ENCODE assay signal across 18 cellular contexts in genomic region chr5:160270704-160271103, GRCh38. TPM values are rescaled to one million over a fixed set of nuclear protein-coding genes. Genes with fewer than 3 reads are reported as not detected.
DNase-seq lines count a peak whose midpoint lies in the region; ATAC-seq and TF ChIP-seq lines count a peak whose summit lies in the region.
"Had no signal": no experiment of that assay in that cellular context is flagged by ENCODE, and none has a peak within 500 bp of the region (broad histone marks: within the 10 kb centered on the region; RNA-seq: fewer than 3 reads in every experiment).

No MANE protein-coding gene starts in this region.

- no peak overlapping the region for H3K9ac ChIP-seq in endodermal cell (ENCODE audit: extremely low read depth, low read length, poor library complexity, severe bottlenecking)

- WGBS in endodermal cell (ENCODE audit: insufficient coverage in 1 of 2, insufficient read length in 1 of 2), 2 experiments: 90 to 91% methylated on average over 4 of the region's 4 CpGs

- H3K27me3 ChIP-seq in left ventricle myocardium inferior (ENCODE audit: low read depth): no peaks in the 10 kb centered on the region
- no peaks in the 10 kb centered on the region for H3K27me3 ChIP-seq in endodermal cell (ENCODE audit: control insufficient read depth, insufficient read depth, low read length, poor library complexity, severe bottlenecking)
- H3K27me3 ChIP-seq in upper lobe of right lung: no peaks in the 10 kb centered on the region
- H3K27me3 ChIP-seq: gastrocnemius medialis, tibial artery had no signal

- H3K4me3 Mint-ChIP-seq in endodermal cell: no peak overlapping the region
- H3K4me3 Mint-ChIP-seq in mesothelial cell of epicardium: no peak overlapping the region
- H3K4me3 Mint-ChIP-seq: activated CD8-positive, alpha-beta T cell treated with anti-CD3 and anti-CD28 coated beads for 36 hours; CD4-positive, CD25-positive, alpha-beta regulatory T cell had no signal

- no peaks in the 10 kb centered on the region for H3K9me3 ChIP-seq in left ventricle myocardium inferior (replicated peaks)
- no peaks in the 10 kb centered on the region for H3K9me3 ChIP-seq in endodermal cell (ENCODE audit: control insufficient read depth, low read length)
- no peaks in the 10 kb centered on the region for H3K9me3 ChIP-seq in upper lobe of right lung
- H3K9me3 ChIP-seq: A549, gastrocnemius medialis, tibial artery had no signal

- intact Hi-C loops in left ventricle myocardium inferior (cut with micrococcal nuclease): no loop called here
- intact Hi-C loops in left ventricle myocardium superior (cut with micrococcal nuclease): no loop called here
- intact Hi-C loops in upper lobe of right lung (cut with DNase I): no loop called here

- DNase-seq in left ventricle myocardium inferior (no peak), left ventricle myocardium superior (no peak), endodermal cell (no peak), mesothelial cell of epicardium (ENCODE audit: low spot score in 2 of 2, unreplicated experiment in 2 of 2) (no peak), upper lobe of right lung (no peak), NCI-H128 (lab: John Stamatoyannopoulos, UW; ENCODE audit: unreplicated experiment) (no peak)
- no peak for DNase-seq in activated CD4-positive, alpha-beta T cell treated with anti-CD3 and anti-CD28 coated beads for 1 hour
- DNase-seq: gastrocnemius medialis; nucleus accumbens; stimulated activated CD4-positive, alpha-beta T cell treated with anti-CD3 and anti-CD28 coated beads, Interleukin-4, amount 100 ng/mL, for 4 hours; SW 1271; tibial artery had no signal

- TF ChIP-seq CTCF in left ventricle myocardium inferior (IDR thresholded peaks at IDR 0.05; ENCODE audit: borderline replicate concordance) (no peak), endodermal cell (conservative IDR thresholded peaks at IDR 0.05) (no peak), mesothelial cell of epicardium (IDR thresholded peaks at IDR 0.05; ENCODE audit: unreplicated experiment) (no peak), upper lobe of right lung (IDR thresholded peaks at IDR 0.05) (no peak)

- H3K27ac Mint-ChIP-seq in endodermal cell (peak overlapping the region; percentile 38), mesothelial cell of epicardium (peak overlapping the region; percentile 95)
- H3K27ac Mint-ChIP-seq: CD4-positive, CD25-positive, alpha-beta regulatory T cell had no signal

- H3K4me1 ChIP-seq in left ventricle myocardium inferior (peaks cover 45% of the 10 kb centered on the region), endodermal cell (ENCODE audit: control insufficient read depth, insufficient read depth, low read length) (no peaks in the 10 kb centered on the region), upper lobe of right lung (peaks cover 40% of the 10 kb centered on the region)
- H3K4me1 ChIP-seq: A549, tibial artery had no signal

- H3K4me3 ChIP-seq in left ventricle myocardium inferior: no peak overlapping the region
- no peak overlapping the region for H3K4me3 ChIP-seq in endodermal cell (ENCODE audit: low read length)
- no peak overlapping the region for H3K4me3 ChIP-seq in upper lobe of right lung
- H3K4me3 ChIP-seq: A549, gastrocnemius medialis, tibial artery had no signal

- H3K36me3 Mint-ChIP-seq in endodermal cell (ENCODE audit: low read depth) (peaks cover 20% of the 10 kb centered on the region), mesothelial cell of epicardium (peaks cover 7% of the 10 kb centered on the region)
- H3K36me3 Mint-ChIP-seq: CD4-positive, CD25-positive, alpha-beta regulatory T cell had no signal

- H3K36me3 ChIP-seq in left ventricle myocardium inferior: no peaks in the 10 kb centered on the region
- no peaks in the 10 kb centered on the region for H3K36me3 ChIP-seq in endodermal cell (ENCODE audit: control insufficient read depth, insufficient read depth, low read length)
- no peaks in the 10 kb centered on the region for H3K36me3 ChIP-seq in upper lobe of right lung
- H3K36me3 ChIP-seq: gastrocnemius medialis, tibial artery had no signal

- ATAC-seq in left ventricle myocardium superior (no peak), upper lobe of right lung (peak; percentile 31), GM21528 (IDR thresholded peaks at IDR 0.05; ENCODE audit: low FRiP score, unreplicated experiment) (no peak)
- ATAC-seq: A549, gastrocnemius medialis had no signal

- no peaks in the 10 kb centered on the region for H3K27me3 Mint-ChIP-seq in endodermal cell (ENCODE audit: insufficient read depth)
- no peaks in the 10 kb centered on the region for H3K27me3 Mint-ChIP-seq in mesothelial cell of epicardium (ENCODE audit: low read depth)
- H3K27me3 Mint-ChIP-seq: activated CD8-positive, alpha-beta T cell treated with anti-CD3 and anti-CD28 coated beads for 36 hours had no signal

- H3K4me1 Mint-ChIP-seq in endodermal cell (peaks cover 36% of the 10 kb centered on the region), mesothelial cell of epicardium (peaks cover 21% of the 10 kb centered on the region)
- H3K4me1 Mint-ChIP-seq: CD4-positive, CD25-positive, alpha-beta regulatory T cell had no signal

- H3K9me3 Mint-ChIP-seq in endodermal cell: no peaks in the 10 kb centered on the region
- no peaks in the 10 kb centered on the region for H3K9me3 Mint-ChIP-seq in mesothelial cell of epicardium
- H3K9me3 Mint-ChIP-seq: activated CD8-positive, alpha-beta T cell treated with anti-CD3 and anti-CD28 coated beads for 36 hours; CD4-positive, CD25-positive, alpha-beta regulatory T cell had no signal

- H3K27ac ChIP-seq in left ventricle myocardium inferior (replicated peaks) (peak overlapping the region; percentile 79), endodermal cell (ENCODE audit: low read depth, low read length) (no peak overlapping the region), upper lobe of right lung (peak overlapping the region; percentile 66)
- H3K27ac ChIP-seq: A549, gastrocnemius medialis, tibial artery had no signal

RNA-seq across cellular contexts. Expression of gene FABP6, which starts 41.4 kb away (rescaled TPM):
- total RNA-seq in left ventricle myocardium inferior (1.6 TPM), left ventricle myocardium superior (3.3 TPM), endodermal cell (1 to 10 TPM in 1 of 2 donors, under 1 TPM in 1; 0.37 to 1.9 TPM), mesothelial cell of epicardium (not detected in 3 replicates), upper lobe of right lung (not detected)
- polyA plus RNA-seq in endodermal cell (2013, experiment 1 of 2): 1.1 TPM
- polyA plus RNA-seq in endodermal cell (2013, experiment 2 of 2): not detected
- total RNA-seq: activated CD8-positive, alpha-beta T cell treated with anti-CD3 and anti-CD28 coated beads for 36 hours; CD4-positive, CD25-positive, alpha-beta regulatory T cell; gastrocnemius medialis; mesenteric fat pad had no signal
- polyA plus RNA-seq: adipose tissue; CD4-positive, CD25-positive, alpha-beta regulatory T cell had no signal

RNA-seq across cellular contexts. Expression of gene CCNJL, which starts 41.7 kb away (rescaled TPM):
- total RNA-seq in left ventricle myocardium inferior (6.5 TPM), left ventricle myocardium superior (9.1 TPM), endodermal cell (10 to 100 TPM; 14.1 to 18.7 TPM), mesothelial cell of epicardium (8.2 to 9.7 TPM (median 8.9 TPM) in 3 replicates), upper lobe of right lung (16.6 TPM)
- 19.3 TPM for polyA plus RNA-seq in endodermal cell (2013, experiment 1 of 2)
- polyA plus RNA-seq in endodermal cell (2013, experiment 2 of 2): 18.7 TPM
- total RNA-seq: activated CD8-positive, alpha-beta T cell treated with anti-CD3 and anti-CD28 coated beads for 36 hours; CD4-positive, CD25-positive, alpha-beta regulatory T cell had no signal
- polyA plus RNA-seq: CD4-positive, CD25-positive, alpha-beta regulatory T cell had no signal
